In genomic region chr6:9412951-9413559, GRCh38 we compare ENCODE assay signal across 8 cellular contexts.
DNase-seq lines count a peak whose midpoint lies in the region; ATAC-seq lines count a peak whose summit lies in the region.

No MANE protein-coding gene starts in this region.

- ATAC-seq in GM18861 (IDR thresholded peaks at IDR 0.05; ENCODE audit: unreplicated experiment) (no peak), GM18909 (IDR thresholded peaks at IDR 0.05; ENCODE audit: poor library complexity, unreplicated experiment) (no peak), GM18858 (IDR thresholded peaks at IDR 0.05; ENCODE audit: unreplicated experiment) (no peak)

- DNase-seq in ELF-1 (ENCODE audit: low read depth, low spot score): peak; percentile 17
- peak; percentile 53 for DNase-seq in H4 (ENCODE audit: low spot score)
- peak; percentile 43 for DNase-seq in NCI-H1105 treated with DMSO at 0.1 percent for 48 hours (lab: John Stamatoyannopoulos, UW)
- peak; percentile 14 for DNase-seq in amniotic epithelial cell (ENCODE audit: low read depth)
- peak; percentile 23 to 34 for DNase-seq in lung microvascular endothelial cell (ENCODE audit: low read depth in 2 of 2)
